1 cellular context compared by ENCODE assay signal in genomic region chr11:105780781-105781525, GRCh38.
TF ChIP-seq lines count a peak whose summit lies in the region.

No MANE protein-coding gene starts in this region.

TF ChIP-seq in GM23338, 12 proteins besides CTCF, POLR2A, EP300 and RAD21 (continued from another document):
- TF ChIP-seq, protein P1, sequence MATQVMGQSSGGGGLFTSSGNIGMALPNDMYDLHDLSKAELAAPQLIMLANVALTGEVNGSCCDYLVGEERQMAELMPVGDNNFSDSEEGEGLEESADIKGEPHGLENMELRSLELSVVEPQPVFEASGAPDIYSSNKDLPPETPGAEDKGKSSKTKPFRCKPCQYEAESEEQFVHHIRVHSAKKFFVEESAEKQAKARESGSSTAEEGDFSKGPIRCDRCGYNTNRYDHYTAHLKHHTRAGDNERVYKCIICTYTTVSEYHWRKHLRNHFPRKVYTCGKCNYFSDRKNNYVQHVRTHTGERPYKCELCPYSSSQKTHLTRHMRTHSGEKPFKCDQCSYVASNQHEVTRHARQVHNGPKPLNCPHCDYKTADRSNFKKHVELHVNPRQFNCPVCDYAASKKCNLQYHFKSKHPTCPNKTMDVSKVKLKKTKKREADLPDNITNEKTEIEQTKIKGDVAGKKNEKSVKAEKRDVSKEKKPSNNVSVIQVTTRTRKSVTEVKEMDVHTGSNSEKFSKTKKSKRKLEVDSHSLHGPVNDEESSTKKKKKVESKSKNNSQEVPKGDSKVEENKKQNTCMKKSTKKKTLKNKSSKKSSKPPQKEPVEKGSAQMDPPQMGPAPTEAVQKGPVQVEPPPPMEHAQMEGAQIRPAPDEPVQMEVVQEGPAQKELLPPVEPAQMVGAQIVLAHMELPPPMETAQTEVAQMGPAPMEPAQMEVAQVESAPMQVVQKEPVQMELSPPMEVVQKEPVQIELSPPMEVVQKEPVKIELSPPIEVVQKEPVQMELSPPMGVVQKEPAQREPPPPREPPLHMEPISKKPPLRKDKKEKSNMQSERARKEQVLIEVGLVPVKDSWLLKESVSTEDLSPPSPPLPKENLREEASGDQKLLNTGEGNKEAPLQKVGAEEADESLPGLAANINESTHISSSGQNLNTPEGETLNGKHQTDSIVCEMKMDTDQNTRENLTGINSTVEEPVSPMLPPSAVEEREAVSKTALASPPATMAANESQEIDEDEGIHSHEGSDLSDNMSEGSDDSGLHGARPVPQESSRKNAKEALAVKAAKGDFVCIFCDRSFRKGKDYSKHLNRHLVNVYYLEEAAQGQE (IDR thresholded peaks at IDR 0.05; ENCODE audit: unreplicated experiment): no peak
- TF ChIP-seq POLR2AphosphoS5 (IDR thresholded peaks at IDR 0.05; ENCODE audit: low read depth) (no peak), EZH2 (IDR thresholded peaks at IDR 0.05; ENCODE audit: low read depth, unreplicated experiment) (no peak), NANOG (IDR thresholded peaks at IDR 0.05; ENCODE audit: borderline replicate concordance) (no peak), ETS1 (IDR thresholded peaks at IDR 0.05) (no peak), EZH2phosphoT487 (IDR thresholded peaks at IDR 0.05; ENCODE audit: unreplicated experiment) (no peak)
